ENCODE assay signal across 8 cellular contexts in genomic region chr20:56628015-56628872, GRCh38. TPM values are rescaled to one million over a fixed set of nuclear protein-coding genes. Genes with fewer than 3 reads are reported as not detected.
DNase-seq lines count a peak whose midpoint lies in the region; ATAC-seq and TF ChIP-seq lines count a peak whose summit lies in the region.

No MANE protein-coding gene starts in this region.

- CTCF ChIA-PET in naive thymus-derived CD4-positive, alpha-beta T cell (lab: Charles Lee), result no interaction called here

- POLR2A ChIA-PET in naive thymus-derived CD4-positive, alpha-beta T cell (lab: Charles Lee), result no interaction called here

- peak overlapping the region in 1 of 9 donors; percentile 38 for H3K27ac Mint-ChIP-seq in naive thymus-derived CD4-positive, alpha-beta T cell

- peaks cover 3% of the 10 kb centered on the region; the same call in 1 of the 2 replicates for H3K27me3 ChIP-seq in MG63
- peaks cover 12% of the 10 kb centered on the region for H3K27me3 ChIP-seq in effector memory CD4-positive, alpha-beta T cell (replicated peaks; ENCODE audit: control insufficient read depth, insufficient read depth, low read length, poor library complexity, severe bottlenecking)
- peaks cover 0 to 9% of the 10 kb centered on the region in 2 donors for H3K27me3 ChIP-seq in naive thymus-derived CD4-positive, alpha-beta T cell (ENCODE audit: control insufficient read depth in 2 of 2, insufficient read depth in 2 of 2, low read length in 2 of 2)

- H3K27ac ChIP-seq in C4-2B, result peak overlapping the region; percentile 92
- no peak overlapping the region for H3K27ac ChIP-seq in effector memory CD4-positive, alpha-beta T cell (ENCODE audit: insufficient read depth, low read length, poor library complexity, severe bottlenecking)
- H3K27ac ChIP-seq in naive thymus-derived CD4-positive, alpha-beta T cell (ENCODE audit: low read depth, low read length), result no peak overlapping the region

- peaks cover 0 to 19% (median 11%) of the 10 kb centered on the region in 7 donors for H3K4me1 Mint-ChIP-seq in naive thymus-derived CD4-positive, alpha-beta T cell

- peaks cover 10% of the 10 kb centered on the region for H3K4me1 ChIP-seq in effector memory CD4-positive, alpha-beta T cell (ENCODE audit: control insufficient read depth, insufficient read depth, low read length, poor library complexity, severe bottlenecking)
- no peaks in the 10 kb centered on the region for H3K4me1 ChIP-seq in naive thymus-derived CD4-positive, alpha-beta T cell (ENCODE audit: control insufficient read depth in 2 of 2, insufficient read depth in 2 of 2, low read length in 2 of 2)

- intact Hi-C loops in naive thymus-derived CD4-positive, alpha-beta T cell (cut with micrococcal nuclease), result loop anchor here in 1 of 2 donors (5.0 kb wide), 1 partner anchor 299 kb away; no protein-coding TSS in a partner anchor

- H3K36me3 ChIP-seq in MG63, result no peaks in the 10 kb centered on the region
- no peaks in the 10 kb centered on the region for H3K36me3 ChIP-seq in effector memory CD4-positive, alpha-beta T cell (ENCODE audit: control insufficient read depth, insufficient read depth, low read length)
- no peaks in the 10 kb centered on the region for H3K36me3 ChIP-seq in naive thymus-derived CD4-positive, alpha-beta T cell (ENCODE audit: control insufficient read depth in 2 of 3, insufficient read depth in 3 of 3, low read length in 3 of 3)

- H3K4me3 ChIP-seq in MG63, result peak overlapping the region; percentile 60
- peak overlapping the region; percentile 17 for H3K4me3 ChIP-seq in effector memory CD4-positive, alpha-beta T cell (ENCODE audit: insufficient read depth, low read depth, low read length, poor library complexity, severe bottlenecking)
- no peak overlapping the region for H3K4me3 ChIP-seq in naive thymus-derived CD4-positive, alpha-beta T cell (ENCODE audit: low read length)

- no peak for ATAC-seq in naive thymus-derived CD4-positive, alpha-beta T cell

- DNase-seq in MG63 (peak; percentile 28), NCI-H1930 (lab: John Stamatoyannopoulos, UW) (no peak), SKM-1 treated with dmso at 0.1 percent for 144 hours (lab: John Stamatoyannopoulos, UW; ENCODE audit: unreplicated experiment) (no peak), G401 (ENCODE audit: low spot score) (no peak), H4 (ENCODE audit: low spot score) (no peak)
- DNase-seq in effector memory CD4-positive, alpha-beta T cell, result no peak
- DNase-seq in naive thymus-derived CD4-positive, alpha-beta T cell, result peak in 1 of 9 donors; percentile 23

- no peak for TF ChIP-seq CTCF in C4-2B (conservative IDR thresholded peaks at IDR 0.05)

- H3K9me3 ChIP-seq in MG63, result no peaks in the 10 kb centered on the region
- H3K9me3 ChIP-seq in effector memory CD4-positive, alpha-beta T cell (ENCODE audit: control insufficient read depth, low read length), result no peaks in the 10 kb centered on the region
- no peaks in the 10 kb centered on the region for H3K9me3 ChIP-seq in naive thymus-derived CD4-positive, alpha-beta T cell (ENCODE audit: control insufficient read depth in 2 of 3, low read length in 3 of 3)

- H3K27me3 Mint-ChIP-seq in naive thymus-derived CD4-positive, alpha-beta T cell, result peaks cover 40 to 73% (median 53%) of the 10 kb centered on the region in 5 donors

- in situ Hi-C loops in G401 (cut with HindIII; ENCODE audit: low sequenced_read_pairs), result no loop called here

- peaks cover 0 to 4% (median 0%) of the 10 kb centered on the region in 11 donors for H3K9me3 Mint-ChIP-seq in naive thymus-derived CD4-positive, alpha-beta T cell

- peaks cover 0 to 2% (median 0%) of the 10 kb centered on the region in 5 donors for H3K36me3 Mint-ChIP-seq in naive thymus-derived CD4-positive, alpha-beta T cell

- H3K4me3 Mint-ChIP-seq in naive thymus-derived CD4-positive, alpha-beta T cell, result peak overlapping the region; percentile 20 to 74 (median 64)

RNA-seq across cellular contexts. Expression of gene TFAP2C, which starts 0.9 kb away (rescaled TPM):
- 1.6 and 2.6 TPM in 2 replicates for total RNA-seq in MG63 (2014; rRNA removed; shearing (Covaris generic); ENCODE audit: low replicate concordance)
- not detected for total RNA-seq in naive thymus-derived CD4-positive, alpha-beta T cell
- polyA plus RNA-seq in naive thymus-derived CD4-positive, alpha-beta T cell, result not detected
- total RNA-seq in G401 (2014; rRNA removed; shearing (Covaris generic)), result 0.12 and 0.27 TPM in 2 replicates
- 6.2 and 7.2 TPM in 2 replicates for total RNA-seq in H4 (2014; rRNA removed; shearing (Covaris generic))
